In genomic region chr21:30779269-30779668, GRCh38 we compare ENCODE assay signal across 9 cellular contexts. TPM values are rescaled to one million over a fixed set of nuclear protein-coding genes. Genes with fewer than 3 reads are reported as not detected.
"Had no signal": no experiment of that assay in that cellular context is flagged by ENCODE, and none has a peak within 500 bp of the region (broad histone marks: within the 10 kb centered on the region; RNA-seq: fewer than 3 reads in every experiment).

No MANE protein-coding gene starts in this region.

- H3K4me3 ChIP-seq: GM12878 had no signal

- ATAC-seq: GM12878 had no signal

- DNase-seq: GDM1, GF-D8 had no signal

- FAIRE-seq: G401.6, GM12878, GM12891, GM12892, GM18507, GM19239 had no signal

RNA-seq across cellular contexts. Expression of gene KRTAP21-1, which starts 24.0 kb away (rescaled TPM):
- total RNA-seq: G401, GM12878 had no signal
- polyA plus RNA-seq: GM12878 had no signal

RNA-seq across cellular contexts. Expression of gene KRTAP21-2, which starts 32.2 kb away (rescaled TPM):
- total RNA-seq: G401, GM12878 had no signal
- polyA plus RNA-seq: GM12878 had no signal

RNA-seq across cellular contexts. Expression of gene KRTAP8-1, which starts 33.8 kb away (rescaled TPM):
- total RNA-seq: G401, GM12878 had no signal
- polyA plus RNA-seq: GM12878 had no signal

RNA-seq across cellular contexts. Expression of gene KRTAP7-1, which starts 50.3 kb away (rescaled TPM):
- total RNA-seq: G401, GM12878 had no signal
- polyA plus RNA-seq: GM12878 had no signal
